Comparison of ENCODE assay signal across 9 cellular contexts in the genomic region with DNA sequence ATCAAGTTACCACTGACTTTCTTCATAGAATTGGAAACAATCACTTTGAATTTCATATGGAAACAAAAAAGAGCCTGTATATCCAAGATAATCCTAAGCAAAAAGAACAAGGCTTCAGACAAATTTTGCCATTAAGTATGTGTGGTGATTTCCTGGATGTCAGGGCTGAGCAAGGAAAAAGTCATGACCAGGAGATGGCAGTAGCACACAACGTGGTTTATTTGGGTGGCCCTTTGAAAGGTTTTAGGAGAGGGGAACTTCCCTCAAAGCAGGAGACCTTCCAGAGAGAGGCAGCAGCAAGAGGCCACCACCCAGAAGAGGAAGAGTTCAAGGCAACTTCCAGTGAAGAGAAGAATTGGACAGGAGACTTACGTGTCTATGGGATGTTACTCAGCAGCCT. TPM values are rescaled to one million over a fixed set of nuclear protein-coding genes. Genes with fewer than 3 reads are reported as not detected.
DNase-seq lines count a peak whose midpoint lies in the region; ATAC-seq and TF ChIP-seq lines count a peak whose summit lies in the region.
"Had no signal": no experiment of that assay in that cellular context is flagged by ENCODE, and none has a peak within 500 bp of the region (broad histone marks: within the 10 kb centered on the region; RNA-seq: fewer than 3 reads in every experiment).

No MANE protein-coding gene starts in this region.

- H3K27me3 ChIP-seq in foreskin keratinocyte: no peaks in the 10 kb centered on the region

- peak; percentile 85 for ATAC-seq in GM19023 (IDR thresholded peaks at IDR 0.05; ENCODE audit: unreplicated experiment)
- peak; percentile 28 for ATAC-seq in foreskin keratinocyte
- no peak for ATAC-seq in HG03457 (IDR thresholded peaks at IDR 0.05; ENCODE audit: unreplicated experiment)

- H3K27ac ChIP-seq in RWPE1 (no peak overlapping the region), foreskin keratinocyte (no peak overlapping the region)
- H3K27ac ChIP-seq: epithelial cell of prostate had no signal

- POLR2A ChIA-PET in RWPE1 (lab: Yijun Ruan, JAX; ENCODE audit: low non-redundant PET): no interaction called here

- no peaks in the 10 kb centered on the region for H3K4me1 ChIP-seq in foreskin keratinocyte

- DNase-seq in COLO668 (lab: John Stamatoyannopoulos, UW; ENCODE audit: unreplicated experiment): peak; percentile 3
- no peak for DNase-seq in RWPE1 (ENCODE audit: low spot score)
- no peak for DNase-seq in foreskin keratinocyte
- DNase-seq in NCI-H510A (lab: John Stamatoyannopoulos, UW): no peak
- DNase-seq in ACHN: no peak
- no peak for DNase-seq in midbrain (lab: John Stamatoyannopoulos, UW)

- TF ChIP-seq CTCF in RWPE1 (conservative IDR thresholded peaks at IDR 0.05; ENCODE audit: low read depth) (peak; percentile 28), foreskin keratinocyte (conservative IDR thresholded peaks at IDR 0.05) (peak; percentile 59)

- in situ Hi-C loops in ACHN (cut with HindIII; ENCODE audit: low pct_ligation_motif_present, low pct_unique_long_range_greater_than_20kb, low sequenced_read_pairs): no loop called here

- CTCF ChIA-PET in RWPE1 (lab: Yijun Ruan, JAX): interaction anchor here (0.6 kb wide), 1 partner anchor 598 kb away, joined by 3 read pairs; no protein-coding TSS in a partner anchor

RNA-seq across cellular contexts. Expression of a gene that starts 18.1 kb away (rescaled TPM):
- total RNA-seq in foreskin keratinocyte: 7.2 and 8.2 TPM in 2 replicates
- polyA plus RNA-seq in foreskin keratinocyte: 2.0 and 2.3 TPM in 2 replicates
